Comparison of ENCODE assay signal across 8 cellular contexts in genomic region chr17:67689534-67690177, GRCh38. TPM values are rescaled to one million over a fixed set of nuclear protein-coding genes. Genes with fewer than 3 reads are reported as not detected.
DNase-seq lines count a peak whose midpoint lies in the region; ATAC-seq and TF ChIP-seq lines count a peak whose summit lies in the region.

No MANE protein-coding gene starts in this region.

- no peaks in the 10 kb centered on the region for H3K36me3 Mint-ChIP-seq in Caco-2 (ENCODE audit: insufficient read depth, unreplicated experiment)
- H3K36me3 Mint-ChIP-seq in activated CD8-positive, alpha-beta T cell treated with anti-CD3 and anti-CD28 coated beads for 36 hours (ENCODE audit: low read depth): peaks cover 5% of the 10 kb centered on the region

- DNase-seq in Caco-2: peak in 1 of 2 experiments; percentile 68
- DNase-seq in HS-27A (ENCODE audit: low read depth): peak; percentile 5
- peak; percentile 89 for DNase-seq in NCI-H82 (lab: John Stamatoyannopoulos, UW)
- peak; percentile 66 for DNase-seq in activated CD8-positive, alpha-beta T cell treated with anti-CD3 and anti-CD28 coated beads for 36 hours
- peak; percentile 85 for DNase-seq in fibroblast of the aortic adventitia (ENCODE audit: low read depth)
- peak; percentile 1 for DNase-seq in occipital lobe (lab: John Stamatoyannopoulos, UW)
- no peak for DNase-seq in ecto neural progenitor cell (ENCODE audit: low spot score)

- POLR2A ChIA-PET in Caco-2 (lab: Charles Lee): no interaction called here
- POLR2A ChIA-PET in activated CD8-positive, alpha-beta T cell treated with anti-CD3 and anti-CD28 coated beads for 36 hours (lab: Charles Lee): interaction anchor here (0.8 kb wide), 2 partner anchors 78 to 329 kb away, joined by 3 read pairs; no protein-coding TSS in a partner anchor

- H3K36me3 ChIP-seq in Caco-2 (ENCODE audit: control insufficient read depth, insufficient read depth, low read length): no peaks in the 10 kb centered on the region

- intact Hi-C loops in Caco-2 (cut with micrococcal nuclease; ENCODE audit: unreplicated experiment): loop anchor here (1.0 kb wide), 3 partner anchors 114 to 315 kb away; no protein-coding TSS in a partner anchor
- intact Hi-C loops in activated CD8-positive, alpha-beta T cell treated with anti-CD3 and anti-CD28 coated beads for 36 hours (cut with micrococcal nuclease): loop anchor here (1.0 kb wide), 1 partner anchor 315 kb away; no protein-coding TSS in a partner anchor

- no peak overlapping the region for H3K4me3 Mint-ChIP-seq in Caco-2 (ENCODE audit: unreplicated experiment)
- H3K4me3 Mint-ChIP-seq in activated CD8-positive, alpha-beta T cell treated with anti-CD3 and anti-CD28 coated beads for 36 hours: no peak overlapping the region

- no peaks in the 10 kb centered on the region for H3K4me1 ChIP-seq in Caco-2

- H3K4me3 ChIP-seq in Caco-2 (ENCODE audit: low read depth, low read length) (no peak overlapping the region), fibroblast of the aortic adventitia (ENCODE audit: low read depth, low read length) (no peak overlapping the region)

- no peaks in the 10 kb centered on the region for H3K4me1 Mint-ChIP-seq in Caco-2 (ENCODE audit: low read depth, unreplicated experiment)
- peaks cover 8% of the 10 kb centered on the region for H3K4me1 Mint-ChIP-seq in activated CD8-positive, alpha-beta T cell treated with anti-CD3 and anti-CD28 coated beads for 36 hours (ENCODE audit: low read depth)

- CTCF ChIA-PET in Caco-2 (lab: Charles Lee): no interaction called here
- CTCF ChIA-PET in activated CD8-positive, alpha-beta T cell treated with anti-CD3 and anti-CD28 coated beads for 36 hours (lab: Charles Lee): interaction anchor here (0.7 to 3.0 kb wide), 28 partner anchors 11 to 327 kb away, joined by 3 to 21 read pairs (median 4); no protein-coding TSS in a partner anchor

- H3K9me3 ChIP-seq in Caco-2: no peaks in the 10 kb centered on the region

- H3K27me3 Mint-ChIP-seq in Caco-2 (ENCODE audit: insufficient read depth, unreplicated experiment): peaks cover 2% of the 10 kb centered on the region
- H3K27me3 Mint-ChIP-seq in activated CD8-positive, alpha-beta T cell treated with anti-CD3 and anti-CD28 coated beads for 36 hours: no peaks in the 10 kb centered on the region

- no peaks in the 10 kb centered on the region for H3K9me3 Mint-ChIP-seq in Caco-2 (ENCODE audit: unreplicated experiment)
- no peaks in the 10 kb centered on the region for H3K9me3 Mint-ChIP-seq in activated CD8-positive, alpha-beta T cell treated with anti-CD3 and anti-CD28 coated beads for 36 hours

- TF ChIP-seq CTCF in Caco-2 (IDR thresholded peaks at IDR 0.05; ENCODE audit: insufficient read depth in 1 of 2, low read depth in 1 of 2, low read length in 1 of 2, severe bottlenecking in 1 of 2, unreplicated experiment in 1 of 2) (peak; percentile 67 to 76), fibroblast of the aortic adventitia (IDR thresholded peaks at IDR 0.05; ENCODE audit: insufficient read depth, low read length) (peak; percentile 72)
- TF ChIP-seq CTCF in activated CD8-positive, alpha-beta T cell treated with anti-CD3 and anti-CD28 coated beads for 36 hours (IDR thresholded peaks at IDR 0.05): peak; percentile 81

- H3K27ac Mint-ChIP-seq in Caco-2 (ENCODE audit: unreplicated experiment): no peak overlapping the region
- no peak overlapping the region for H3K27ac Mint-ChIP-seq in activated CD8-positive, alpha-beta T cell treated with anti-CD3 and anti-CD28 coated beads for 36 hours

- no TSS peak for BruUV-seq in Caco-2 (replicated peaks; lab: Mats Ljungman, UMichigan)

- no peak for ATAC-seq in activated CD8-positive, alpha-beta T cell treated with anti-CD3 and anti-CD28 coated beads for 36 hours
- ATAC-seq in HG02938 (IDR thresholded peaks at IDR 0.05; ENCODE audit: unreplicated experiment): no peak

- H3K27me3 ChIP-seq in Caco-2 (replicated peaks; ENCODE audit: control insufficient read depth, insufficient read depth, low read length): no peaks in the 10 kb centered on the region

RNA-seq across cellular contexts. Expression of gene NOL11, which starts 28.1 kb away (rescaled TPM):
- total RNA-seq in Caco-2 (2022) (69.0 and 73.6 TPM in 2 replicates), fibroblast of the aortic adventitia (ENCODE audit: low replicate concordance) (39.7 and 45.8 TPM in 2 replicates), occipital lobe (67.1 TPM)
- 10 to 100 TPM; 74.3 to 76.0 TPM for total RNA-seq in activated CD8-positive, alpha-beta T cell treated with anti-CD3 and anti-CD28 coated beads for 36 hours
